In genomic region chr5:160369990-160370712, GRCh38 we compare ENCODE assay signal across 8 cellular contexts. TPM values are rescaled to one million over a fixed set of nuclear protein-coding genes. Genes with fewer than 3 reads are reported as not detected.
A peak's percentile ranks its signal among the peaks of the same experiment; 100 is the strongest.
DNase-seq lines count a peak whose midpoint lies in the region; ATAC-seq and TF ChIP-seq lines count a peak whose summit lies in the region.

A gene with protein sequence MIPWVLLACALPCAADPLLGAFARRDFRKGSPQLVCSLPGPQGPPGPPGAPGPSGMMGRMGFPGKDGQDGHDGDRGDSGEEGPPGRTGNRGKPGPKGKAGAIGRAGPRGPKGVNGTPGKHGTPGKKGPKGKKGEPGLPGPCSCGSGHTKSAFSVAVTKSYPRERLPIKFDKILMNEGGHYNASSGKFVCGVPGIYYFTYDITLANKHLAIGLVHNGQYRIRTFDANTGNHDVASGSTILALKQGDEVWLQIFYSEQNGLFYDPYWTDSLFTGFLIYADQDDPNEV (minus strand): TSS chr5:160370626. CDS start chr5:160355011, 15,615 bp downstream.

- H3K27ac Mint-ChIP-seq in CD8-positive, alpha-beta memory T cell, result peak within 1 kb of the TSS in 1 of 8 donors; percentile 60
- H3K27ac Mint-ChIP-seq in T-cell (no peak within 1 kb of the TSS), endothelial cell (ENCODE audit: unreplicated experiment) (peak within 1 kb of the TSS; percentile 37)

- H3K79me1 ChIP-seq in mesendoderm (ENCODE audit: low read length), result no peaks in the 10 kb centered on the region

- H3K27me3 Mint-ChIP-seq in CD8-positive, alpha-beta memory T cell, result peaks cover 41 to 80% of the 10 kb centered on the region in 2 donors
- peaks cover 63 to 78% of the 10 kb centered on the region in 2 donors for H3K27me3 Mint-ChIP-seq in T-cell
- H3K27me3 Mint-ChIP-seq in endothelial cell (ENCODE audit: unreplicated experiment), result peaks cover 16% of the 10 kb centered on the region

- WGBS in mesendoderm (ENCODE audit: extremely low coverage, insufficient coverage, low lambda C conversion rate), result no CpG with 5 or more reads among the region's 45 CpGs
- WGBS in testis, 2 donors, result 2% methylated on average over 31 to 36 of the region's 45 CpGs

- no peak within 1 kb of the TSS for H3K27ac ChIP-seq in CD8-positive, alpha-beta memory T cell (ENCODE audit: low read depth, low read length)
- no peak within 1 kb of the TSS for H3K27ac ChIP-seq in mesendoderm (ENCODE audit: low read depth, low read length)
- peak within 1 kb of the TSS in 1 of 2 donors; percentile 37 for H3K27ac ChIP-seq in testis

- CTCF ChIA-PET in CD8-positive, alpha-beta memory T cell (lab: Charles Lee), result interaction anchor here (0.9 to 1.1 kb wide), 2 partner anchors 23 to 372 kb away, joined by 3 read pairs; no protein-coding TSS in a partner anchor
- CTCF ChIA-PET in T-cell (lab: Charles Lee), result interaction anchor here (0.6 to 1.3 kb wide), 2 partner anchors 23 to 854 kb away, joined by 3 to 4 read pairs; no protein-coding TSS in a partner anchor

- no peak within 1 kb of the TSS for H2BK5ac ChIP-seq in mesendoderm (ENCODE audit: low read length)

- H2BK120ac ChIP-seq in mesendoderm (ENCODE audit: low read depth, low read length), result no peak within 1 kb of the TSS

- H3K23ac ChIP-seq in mesendoderm (ENCODE audit: low read length), result no peak within 1 kb of the TSS

- H3K4ac ChIP-seq in mesendoderm (ENCODE audit: low read depth, low read length), result no peak within 1 kb of the TSS

- H2AK5ac ChIP-seq in mesendoderm (ENCODE audit: low read length), result no peak within 1 kb of the TSS

- H3K36me3 Mint-ChIP-seq in CD8-positive, alpha-beta memory T cell, result peaks cover 0 to 4% (median 3%) of the 10 kb centered on the region in 3 donors
- no peaks in the 10 kb centered on the region for H3K36me3 Mint-ChIP-seq in T-cell
- peaks cover 7% of the 10 kb centered on the region for H3K36me3 Mint-ChIP-seq in endothelial cell (ENCODE audit: low read depth, unreplicated experiment)

- POLR2A ChIA-PET in CD8-positive, alpha-beta memory T cell (lab: Charles Lee), result no interaction called here
- POLR2A ChIA-PET in T-cell (lab: Charles Lee), result no interaction called here

- peaks cover 13 to 19% (median 18%) of the 10 kb centered on the region in 3 donors for H3K4me1 Mint-ChIP-seq in CD8-positive, alpha-beta memory T cell
- H3K4me1 Mint-ChIP-seq in T-cell (peaks cover 10 to 18% (median 18%) of the 10 kb centered on the region in 3 donors), endothelial cell (ENCODE audit: unreplicated experiment) (peaks cover 10% of the 10 kb centered on the region)

- no peaks in the 10 kb centered on the region for H3K9me3 ChIP-seq in CD8-positive, alpha-beta memory T cell (ENCODE audit: low read length)
- H3K9me3 ChIP-seq in HAP-1 (no peaks in the 10 kb centered on the region), testis (no peaks in the 10 kb centered on the region)

- no peak within 1 kb of the TSS for H2BK15ac ChIP-seq in mesendoderm (replicated peaks; ENCODE audit: low read depth)

- no peak for TF ChIP-seq POLR2A in testis (IDR thresholded peaks at IDR 0.05)

- no peak within 1 kb of the TSS for H4K5ac ChIP-seq in mesendoderm (ENCODE audit: low read length)

- no peak within 1 kb of the TSS for H3K18ac ChIP-seq in mesendoderm (ENCODE audit: low read length)

- H3K4me3 ChIP-seq in CD8-positive, alpha-beta memory T cell (ENCODE audit: low read length), result no peak within 1 kb of the TSS
- H3K4me3 ChIP-seq in HAP-1 (peak within 1 kb of the TSS; percentile 28), mesendoderm (ENCODE audit: low read length) (peak within 1 kb of the TSS; percentile 14), testis (peak within 1 kb of the TSS; percentile 59 to 68)

- H3K79me2 ChIP-seq in mesendoderm (ENCODE audit: control insufficient read depth, insufficient read depth, low read length), result no peaks in the 10 kb centered on the region

- no peaks in the 10 kb centered on the region for H3K36me3 ChIP-seq in CD8-positive, alpha-beta memory T cell (ENCODE audit: insufficient read depth, low read length)
- H3K36me3 ChIP-seq in HAP-1 (replicated peaks) (no peaks in the 10 kb centered on the region), mesendoderm (ENCODE audit: control insufficient read depth, insufficient read depth, low read length) (no peaks in the 10 kb centered on the region), testis (ENCODE audit: low read depth, missing control alignments) (no peaks in the 10 kb centered on the region)

- no peak within 1 kb of the TSS for H4K8ac ChIP-seq in mesendoderm (ENCODE audit: low read depth, low read length)

- H3K4me2 ChIP-seq in mesendoderm (ENCODE audit: low read length), result peak within 1 kb of the TSS; percentile 54

- intact Hi-C loops in testis (cut with DNase I; ENCODE audit: low total_unique reads), result no loop called here

- H3K9ac ChIP-seq in mesendoderm (ENCODE audit: low read length), result peak within 1 kb of the TSS; percentile 38

- peak within 1 kb of the TSS; percentile 20 to 78 (median 57) for H3K4me3 Mint-ChIP-seq in CD8-positive, alpha-beta memory T cell
- H3K4me3 Mint-ChIP-seq in T-cell (peak within 1 kb of the TSS; percentile 60 to 64 (median 61)), endothelial cell (ENCODE audit: unreplicated experiment) (peak within 1 kb of the TSS; percentile 57)

- peaks cover 17% of the 10 kb centered on the region for H3K27me3 ChIP-seq in CD8-positive, alpha-beta memory T cell (ENCODE audit: insufficient read depth, low read length, poor library complexity, severe bottlenecking)
- H3K27me3 ChIP-seq in HAP-1 (ENCODE audit: low read depth), result peaks cover 46% of the 10 kb centered on the region
- peaks cover 8% of the 10 kb centered on the region for H3K27me3 ChIP-seq in mesendoderm (ENCODE audit: insufficient read depth, low read length, poor library complexity)
- H3K27me3 ChIP-seq in testis, result no peaks in the 10 kb centered on the region

- no peak for DNase-seq in CD8-positive, alpha-beta memory T cell
- DNase-seq in HAP-1 (ENCODE audit: low spot score in 2 of 2) (peak; percentile 14 to 60), T-cell (peak in 2 of 34 experiments; percentile 4 to 9), endothelial cell (ENCODE audit: low spot score) (peak; percentile 57), mesendoderm (peak; percentile 80), testis (peak; percentile 67)

- no peaks in the 10 kb centered on the region for H3K9me3 Mint-ChIP-seq in CD8-positive, alpha-beta memory T cell
- H3K9me3 Mint-ChIP-seq in T-cell (no peaks in the 10 kb centered on the region), endothelial cell (ENCODE audit: unreplicated experiment) (no peaks in the 10 kb centered on the region)

- TF ChIP-seq CTCF in endothelial cell (IDR thresholded peaks at IDR 0.05; ENCODE audit: unreplicated experiment) (no peak), testis (IDR thresholded peaks at IDR 0.05) (no peak)

- peaks cover 4% of the 10 kb centered on the region for H3K4me1 ChIP-seq in CD8-positive, alpha-beta memory T cell (ENCODE audit: insufficient read depth, low read length)
- H3K4me1 ChIP-seq in HAP-1, result no peaks in the 10 kb centered on the region
- H3K4me1 ChIP-seq in mesendoderm (ENCODE audit: control insufficient read depth, low read depth, low read length), result peaks cover 3% of the 10 kb centered on the region
- H3K4me1 ChIP-seq in testis, result peaks cover 14% of the 10 kb centered on the region

- in situ Hi-C loops in HAP-1 (cut with MboI; ENCODE audit: low sequenced_read_pairs), result no loop called here

- ATAC-seq in T-cell (replicated peaks in 1 of 4), result peak in 2 of 4 experiments; percentile 43 to 46
- no peak for ATAC-seq in HG02763 (IDR thresholded peaks at IDR 0.05; ENCODE audit: unreplicated experiment)
- ATAC-seq in HG03342 (IDR thresholded peaks at IDR 0.05; ENCODE audit: unreplicated experiment), result no peak

- peak within 1 kb of the TSS; percentile 71 for H3K56ac ChIP-seq in mesendoderm (ENCODE audit: low read length)

RNA-seq across cellular contexts. Expression of the gene that starts here (rescaled TPM):
- not detected for total RNA-seq in CD8-positive, alpha-beta memory T cell
- not detected for polyA plus RNA-seq in CD8-positive, alpha-beta memory T cell
- total RNA-seq in T-cell (not detected), endothelial cell (ENCODE audit: unreplicated experiment) (not detected), testis (1 to 10 TPM; 6.4 to 8.2 TPM)
- polyA plus RNA-seq in mesendoderm (2013, experiment 1 of 2), result 0.35 TPM
- polyA plus RNA-seq in mesendoderm (2013, experiment 2 of 2), result 0.38 TPM
- polyA plus RNA-seq in testis (ENCODE audit: insufficient read depth, low read depth, low replicate concordance), result 3.7 TPM

Comparison
In these comparisons a context has a peak if more than half of its experiments do, and no peak if none do; other contexts are left out.
1. Peak in DNase-seq in endothelial cell; RNA of the gene not detected or under 1 TPM.
2. DNase-seq: peak in HAP-1 (2 of 2), mesendoderm (single experiment) and testis (single experiment); none in CD8-positive, alpha-beta memory T cell (0 of 5).
3. Peak in every context shown above with its lines, with median percentiles within 50 percentile points of each other: H3K4me3 Mint-ChIP-seq.